ENCODE assay signal across 8 cellular contexts in the genomic region with DNA sequence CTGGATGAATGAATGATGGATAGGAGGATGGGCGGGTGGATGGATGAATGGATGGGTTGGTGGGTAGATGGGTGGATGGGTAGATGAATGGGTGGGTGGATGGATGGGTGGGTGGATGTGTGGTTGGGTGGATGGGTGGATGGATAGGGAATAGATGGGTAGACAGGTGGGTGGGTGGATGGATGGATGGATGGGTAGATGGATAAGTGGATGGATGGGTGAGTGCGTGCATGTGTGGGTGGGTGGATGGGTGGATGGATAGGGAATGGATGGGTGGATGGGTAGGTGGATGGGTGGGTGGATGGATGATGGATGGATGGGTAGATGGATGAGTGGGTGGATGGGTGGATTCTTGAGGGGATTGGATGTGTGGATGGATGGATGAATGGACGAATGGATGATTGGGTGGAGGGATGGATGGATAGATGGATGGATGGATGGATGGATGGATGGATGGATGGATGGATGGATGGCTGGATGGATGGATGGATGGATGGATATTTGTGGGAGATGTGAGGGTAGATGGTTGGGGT.
"Had no signal": no experiment of that assay in that cellular context is flagged by ENCODE, and none has a peak within 500 bp of the region (broad histone marks: within the 10 kb centered on the region; RNA-seq: fewer than 3 reads in every experiment).

No MANE protein-coding gene starts in this region.

- H3K9me3 ChIP-seq: HAP-1 had no signal

- H3K36me3 ChIP-seq: HAP-1 had no signal

- ATAC-seq: HCT116 had no signal

- DNase-seq: GM23248, GOT3, H7, IMR-90, KBM-7 had no signal

- H2AFZ ChIP-seq: GM23248 had no signal

- FAIRE-seq: HTR-8/SVneo had no signal

- H3K9ac ChIP-seq: GM23248 had no signal

- H3K27ac ChIP-seq: GM23248 had no signal

- H3K4me3 ChIP-seq: GM23248, HAP-1 had no signal
